Comparison of ENCODE assay signal across 8 cellular contexts in the genomic region with DNA sequence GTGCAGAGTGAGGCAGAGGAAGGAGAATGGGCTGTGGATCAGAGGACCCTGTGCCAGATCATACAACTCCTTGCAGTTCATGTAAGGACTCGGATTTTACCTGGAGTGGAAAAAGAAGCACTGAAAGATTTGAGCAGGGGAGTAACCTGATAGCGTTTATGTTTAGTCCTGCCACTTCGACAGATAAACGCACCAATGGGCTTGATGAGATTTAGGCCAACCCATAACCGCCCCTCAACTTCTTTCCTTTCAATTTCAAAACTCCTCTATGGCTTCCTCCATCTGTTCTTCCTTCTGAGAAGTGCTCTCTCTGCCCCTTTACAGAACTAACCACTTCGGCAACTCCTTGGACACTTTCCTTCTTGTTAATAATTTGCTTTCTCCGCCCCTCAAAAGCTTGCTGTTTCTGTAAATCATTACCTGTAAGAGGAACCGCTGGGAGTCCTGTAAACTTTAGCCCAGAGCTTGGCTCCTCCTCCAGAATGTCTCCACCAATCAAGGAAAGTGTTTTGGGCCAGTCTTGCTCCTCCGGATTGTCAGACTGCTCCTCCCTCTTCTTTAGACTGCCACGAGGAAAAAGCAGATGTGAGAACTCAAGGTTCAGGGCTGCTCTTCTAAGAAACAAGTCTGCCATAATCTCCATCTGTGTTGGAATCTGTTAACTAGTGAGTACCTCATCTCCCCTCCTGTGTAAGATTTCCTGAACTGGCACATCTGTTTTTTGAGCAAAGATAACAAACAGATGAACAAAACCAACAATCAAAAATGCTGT. TPM values are rescaled to one million over a fixed set of nuclear protein-coding genes. Genes with fewer than 3 reads are reported as not detected.
DNase-seq lines count a peak whose midpoint lies in the region; ATAC-seq, FAIRE-seq and TF ChIP-seq lines count a peak whose summit lies in the region.

A gene with protein sequence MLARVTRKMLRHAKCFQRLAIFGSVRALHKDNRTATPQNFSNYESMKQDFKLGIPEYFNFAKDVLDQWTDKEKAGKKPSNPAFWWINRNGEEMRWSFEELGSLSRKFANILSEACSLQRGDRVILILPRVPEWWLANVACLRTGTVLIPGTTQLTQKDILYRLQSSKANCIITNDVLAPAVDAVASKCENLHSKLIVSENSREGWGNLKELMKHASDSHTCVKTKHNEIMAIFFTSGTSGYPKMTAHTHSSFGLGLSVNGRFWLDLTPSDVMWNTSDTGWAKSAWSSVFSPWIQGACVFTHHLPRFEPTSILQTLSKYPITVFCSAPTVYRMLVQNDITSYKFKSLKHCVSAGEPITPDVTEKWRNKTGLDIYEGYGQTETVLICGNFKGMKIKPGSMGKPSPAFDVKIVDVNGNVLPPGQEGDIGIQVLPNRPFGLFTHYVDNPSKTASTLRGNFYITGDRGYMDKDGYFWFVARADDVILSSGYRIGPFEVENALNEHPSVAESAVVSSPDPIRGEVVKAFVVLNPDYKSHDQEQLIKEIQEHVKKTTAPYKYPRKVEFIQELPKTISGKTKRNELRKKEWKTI (plus strand): TSS at position 554 of the 772 bp plus-strand sequence. CDS start 6,021 bp downstream, outside the sequence.

- H3K4me1 ChIP-seq in ACC112 (ENCODE audit: control insufficient read depth, insufficient read depth, low read length, unreplicated experiment) (no peaks in the 10 kb centered on the region), PC-3 (ENCODE audit: insufficient read depth, low read length) (peaks cover 12% of the 10 kb centered on the region), gastroesophageal sphincter (peaks cover 0 to 12% (median 0%) of the 10 kb centered on the region in 3 donors), pancreas (peaks cover 0 to 11% (median 7%) of the 10 kb centered on the region in 3 donors), uterus (no peaks in the 10 kb centered on the region)

- H3K4me2 ChIP-seq in PC-3 (ENCODE audit: low read length): peak within 1 kb of the TSS; percentile 63

- no peak for TF ChIP-seq EP300 in gastroesophageal sphincter (IDR thresholded peaks at IDR 0.05)

- DNase-seq in PC-3: peak; percentile 83
- DNase-seq in activated T-helper 9 cell treated with anti-CD3 and anti-CD28 coated beads, Interleukin-2, amount 50 U/mL, for 16 hours (ENCODE audit: low read depth): peak; percentile 23
- peak in 4 of 6 donors; percentile 59 to 89 (median 88) for DNase-seq in pancreas
- DNase-seq in uterus: peak; percentile 44 to 62

- ATAC-seq in GM18873 (IDR thresholded peaks at IDR 0.05; ENCODE audit: low FRiP score, unreplicated experiment) (peak; percentile 94), HG03095 (IDR thresholded peaks at IDR 0.05; ENCODE audit: unreplicated experiment) (peak; percentile 97), PC-3 (peak; percentile 99), gastroesophageal sphincter (peak; percentile 97), pancreas (peak; percentile 96 to 99 (median 97))

- H3K27ac ChIP-seq in ACC112 (ENCODE audit: low read depth, low read length): no peak within 1 kb of the TSS
- no peak within 1 kb of the TSS; the same call in 1 of the 2 replicates for H3K27ac ChIP-seq in PC-3 (ENCODE audit: low read length)
- H3K27ac ChIP-seq in gastroesophageal sphincter: peak within 1 kb of the TSS; percentile 69 to 85 (median 75)
- H3K27ac ChIP-seq in pancreas: peak within 1 kb of the TSS; percentile 59 to 84 (median 74)
- H3K27ac ChIP-seq in uterus: peak within 1 kb of the TSS; percentile 73 to 74

- CTCF ChIA-PET in PC-3 (lab: Charles Lee): no interaction called here

- H3K9me3 ChIP-seq in PC-3 (ENCODE audit: low read length): no peaks in the 10 kb centered on the region
- no peaks in the 10 kb centered on the region for H3K9me3 ChIP-seq in gastroesophageal sphincter
- H3K9me3 ChIP-seq in pancreas: no peaks in the 10 kb centered on the region
- no peaks in the 10 kb centered on the region for H3K9me3 ChIP-seq in uterus

- TF ChIP-seq POLR2A in gastroesophageal sphincter (IDR thresholded peaks at IDR 0.05) (no peak), uterus (IDR thresholded peaks at IDR 0.05) (peak in 1 of 2 donors; percentile 21)

- no peaks in the 10 kb centered on the region for H3F3A ChIP-seq in PC-3 (ENCODE audit: low read length, unreplicated experiment)

- H3K36me3 ChIP-seq in ACC112 (ENCODE audit: insufficient read depth, low read length) (no peaks in the 10 kb centered on the region), PC-3 (ENCODE audit: low read depth, low read length) (no peaks in the 10 kb centered on the region), gastroesophageal sphincter (no peaks in the 10 kb centered on the region), pancreas (no peaks in the 10 kb centered on the region), uterus (no peaks in the 10 kb centered on the region)

- TF ChIP-seq CTCF in PC-3 (conservative IDR thresholded peaks at IDR 0.05; ENCODE audit: low read depth, low read length) (no peak), gastroesophageal sphincter (IDR thresholded peaks at IDR 0.05) (no peak), pancreas (IDR thresholded peaks at IDR 0.05) (no peak), uterus (IDR thresholded peaks at IDR 0.05) (no peak)

- H3K27me3 ChIP-seq in ACC112 (ENCODE audit: insufficient read depth, low read length): peaks cover 14% of the 10 kb centered on the region
- H3K27me3 ChIP-seq in PC-3 (ENCODE audit: low read length): no peaks in the 10 kb centered on the region
- no peaks in the 10 kb centered on the region for H3K27me3 ChIP-seq in gastroesophageal sphincter
- no peaks in the 10 kb centered on the region for H3K27me3 ChIP-seq in pancreas
- H3K27me3 ChIP-seq in uterus: no peaks in the 10 kb centered on the region

- intact Hi-C loops in PC-3 (cut with micrococcal nuclease) (no loop called here), pancreas (cut with DNase I) (no loop called here), uterus (cut with DNase I; ENCODE audit: low total_unique reads) (no loop called here)

- H3K9me2 ChIP-seq in PC-3 (replicated peaks; ENCODE audit: low read length): no peaks in the 10 kb centered on the region

- POLR2A ChIA-PET in PC-3 (lab: Charles Lee; ENCODE audit: unreplicated experiment): no interaction called here

- H2AFZ ChIP-seq in ACC112 (ENCODE audit: low read length, unreplicated experiment) (peak within 1 kb of the TSS; percentile 95), PC-3 (ENCODE audit: low read length) (peak within 1 kb of the TSS; percentile 79)

- H4K20me1 ChIP-seq in PC-3 (ENCODE audit: low read length): no peaks in the 10 kb centered on the region

- TSS peak; percentile 28 for BruUV-seq in PC-3 (replicated peaks; lab: Mats Ljungman, UMichigan)

- WGBS in gastroesophageal sphincter (ENCODE audit: low coverage in 1 of 2), 2 donors: 3 to 26% methylated on average over 7 to 9 of the region's 10 CpGs
- 2 to 5% methylated on average over 10 of the region's 10 CpGs for WGBS in pancreas, 2 donors

- peak within 1 kb of the TSS; percentile 76 for H3K4me3 ChIP-seq in ACC112 (ENCODE audit: low read depth, low read length)
- peak within 1 kb of the TSS; percentile 63 for H3K4me3 ChIP-seq in PC-3 (ENCODE audit: low read length)
- peak within 1 kb of the TSS; percentile 48 to 76 for H3K4me3 ChIP-seq in gastroesophageal sphincter
- H3K4me3 ChIP-seq in pancreas: peak within 1 kb of the TSS; percentile 7 to 48 (median 20)
- H3K4me3 ChIP-seq in uterus: peak within 1 kb of the TSS; percentile 22 to 38

- H3K79me2 ChIP-seq in ACC112 (ENCODE audit: control insufficient read depth, insufficient read depth, low read length, unreplicated experiment): no peaks in the 10 kb centered on the region
- H3K79me2 ChIP-seq in PC-3 (ENCODE audit: low read length): no peaks in the 10 kb centered on the region

- no peak within 1 kb of the TSS for H3K9ac ChIP-seq in PC-3 (ENCODE audit: low read length)

- FAIRE-seq in pancreas (lab: Jason Lieb, UNC): peak; percentile 97

RNA-seq across cellular contexts. Expression of the gene that starts here (rescaled TPM):
- total RNA-seq in PC-3 (2014; rRNA removed) (4.0 and 5.2 TPM in 2 replicates), gastroesophageal sphincter (10 to 100 TPM in 1 of 4 donors, 1 to 10 TPM in 3; 4.5 to 24.8 (median 6.8) TPM), pancreas (100 to 1,000 TPM in 1 of 6 donors, 10 to 100 TPM in 5; 39.1 to 104 (median 44.1) TPM), uterus (100 to 1,000 TPM in 2 of 4 donors, 10 to 100 TPM in 2; 18.7 to 365 (median 175) TPM)
- polyA plus RNA-seq in pancreas: 10 to 100 TPM; 50.0 to 67.5 TPM

Comparison
In these comparisons a context has a peak if more than half of its experiments do, and no peak if none do; other contexts are left out.
1. H3K27ac ChIP-seq: peak in gastroesophageal sphincter (4 of 4), pancreas (4 of 4) and uterus (2 of 2); none in ACC112 (single experiment) and PC-3 (single experiment).
2. H3K4me3 ChIP-seq: peak in every context shown above with its lines; median percentile 76 in ACC112; 63 in PC-3; 62 in gastroesophageal sphincter; 30 in uterus; 20 in pancreas.
3. DNase-seq: peak in every context shown above with its lines; median percentile 88 in pancreas; 83 in PC-3; 53 in uterus; 23 in activated T-helper 9 cell treated with anti-CD3 and anti-CD28 coated beads, Interleukin-2, amount 50 U/mL, for 16 hours.
4. Peak in every context shown above with its lines, with median percentiles within 50 percentile points of each other: ATAC-seq.